Comparison of ENCODE assay signal across 24 cellular contexts in the genomic region with DNA sequence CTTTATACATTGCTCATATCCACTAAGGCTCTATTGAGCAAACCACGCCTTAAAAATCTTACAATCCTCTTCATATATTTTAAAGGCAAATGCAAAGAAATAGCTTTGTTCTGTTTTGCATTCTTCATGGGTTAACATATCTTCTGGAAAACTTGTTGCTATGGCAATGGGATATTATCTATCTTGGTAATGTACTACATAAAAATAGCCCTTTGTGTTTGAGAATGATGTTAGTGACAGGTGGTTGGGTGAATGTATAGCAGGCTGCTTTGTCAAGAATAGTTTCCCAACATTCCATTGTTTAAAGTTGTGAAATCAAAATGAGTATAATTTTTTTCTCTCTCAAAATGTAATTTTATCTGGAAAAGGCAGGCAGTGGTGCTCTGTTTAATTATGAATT. TPM values are rescaled to one million over a fixed set of nuclear protein-coding genes. Genes with fewer than 3 reads are reported as not detected.
DNase-seq lines count a peak whose midpoint lies in the region; ATAC-seq and TF ChIP-seq lines count a peak whose summit lies in the region.
"Had no signal": no experiment of that assay in that cellular context is flagged by ENCODE, and none has a peak within 500 bp of the region (broad histone marks: within the 10 kb centered on the region; RNA-seq: fewer than 3 reads in every experiment).

No MANE protein-coding gene starts in this region.

- H3K36me3 Mint-ChIP-seq in nephron (ENCODE audit: low read depth) = no peaks in the 10 kb centered on the region
- no peaks in the 10 kb centered on the region for H3K36me3 Mint-ChIP-seq in chondrocyte (ENCODE audit: low read depth)

- H3K4me3 ChIP-seq in RWPE2 (ENCODE audit: severe bottlenecking) = no peak overlapping the region
- H3K4me3 ChIP-seq: BLaER1, GM12878, SJSA1 had no signal

- no peaks in the 10 kb centered on the region for H3K9me3 ChIP-seq in RWPE2 (ENCODE audit: severe bottlenecking)
- H3K9me3 ChIP-seq: Caco-2, SJSA1 had no signal

- H3K36me3 ChIP-seq in RWPE2 (ENCODE audit: low read depth) = no peaks in the 10 kb centered on the region
- H3K36me3 ChIP-seq: BLaER1, SJSA1 had no signal

- H3K4me1 ChIP-seq in RWPE2 (ENCODE audit: insufficient read depth, poor library complexity, severe bottlenecking) = no peaks in the 10 kb centered on the region
- H3K4me1 ChIP-seq: BLaER1, Caco-2, SJSA1 had no signal

- H3K27me3 Mint-ChIP-seq in nephron (ENCODE audit: low read depth) = peaks cover 3% of the 10 kb centered on the region
- H3K27me3 Mint-ChIP-seq in chondrocyte (ENCODE audit: low read depth) = peaks cover 9% of the 10 kb centered on the region

- H3K9me3 Mint-ChIP-seq in nephron (peaks cover 4% of the 10 kb centered on the region), chondrocyte (ENCODE audit: low read depth) (no peaks in the 10 kb centered on the region)
- H3K9me3 Mint-ChIP-seq: CD4-positive, alpha-beta T cell; HFFc6 had no signal

- H3K27me3 ChIP-seq in RWPE2 (ENCODE audit: insufficient read depth, poor library complexity, severe bottlenecking) = no peaks in the 10 kb centered on the region
- H3K27me3 ChIP-seq: SJSA1 had no signal

- ATAC-seq in RWPE2 (ENCODE audit: low read depth) = peak; percentile 40; the same call in 2 of the 3 replicates
- ATAC-seq: GM12878, HepG2, Panc1 had no signal

- H3K4me3 Mint-ChIP-seq in nephron (no peak overlapping the region), chondrocyte (ENCODE audit: unreplicated experiment) (no peak overlapping the region)
- H3K4me3 Mint-ChIP-seq: CD4-positive, alpha-beta T cell; HFFc6 had no signal

- peaks cover 14% of the 10 kb centered on the region for H3K4me1 Mint-ChIP-seq in nephron
- no peaks in the 10 kb centered on the region for H3K4me1 Mint-ChIP-seq in chondrocyte (ENCODE audit: low read depth)

- H3K27ac ChIP-seq in RWPE2 (ENCODE audit: poor library complexity, severe bottlenecking) = no peak overlapping the region
- H3K27ac ChIP-seq: BLaER1, SJSA1 had no signal

- TF ChIP-seq CTCF in RWPE2 (IDR thresholded peaks at IDR 0.05; ENCODE audit: poor library complexity, severe bottlenecking) (no peak), nephron (IDR thresholded peaks at IDR 0.05; ENCODE audit: unreplicated experiment in 3 of 3) (no peak), chondrocyte (IDR thresholded peaks at IDR 0.05) (no peak)

- DNase-seq in LHCN-M2 (ENCODE audit: low read depth) (peak; percentile 18), RWPE2 (ENCODE audit: low spot score) (no peak), dermis blood vessel endothelial cell (peak; percentile 20), chondrocyte (ENCODE audit: low spot score) (no peak), NCI-H1105 (lab: John Stamatoyannopoulos, UW) (no peak), HPDE6-E6E7 (ENCODE audit: extremely low spot score) (no peak)
- no peak for DNase-seq in stimulated activated CD4-positive, alpha-beta T cell treated with anti-CD3 and anti-CD28 coated beads, Interleukin-4, amount 100 ng/mL, for 4 hours
- DNase-seq: Caco-2; CD4-positive, alpha-beta T cell; DMS 273 treated with DMSO at 0.1 percent for 48 hours; DMS79 treated with DMSO at 0.1 percent for 48 hours; HFFc6; KG1; MV-4-11; NCI-H1694 treated with DMSO at 0.1 percent for 48 hours; NCI-H345; NCI-H774; NK-92 treated with Interleukin-12 subunit alpha and Interleukin-12 subunit beta, amount 100 ng/mL, for 24 hours had no signal

- peak overlapping the region; percentile 60 to 78 (median 68) for H3K27ac Mint-ChIP-seq in nephron
- no peak overlapping the region for H3K27ac Mint-ChIP-seq in chondrocyte (ENCODE audit: unreplicated experiment)
- H3K27ac Mint-ChIP-seq: CD4-positive, alpha-beta T cell; HFFc6 had no signal

RNA-seq across cellular contexts. Expression of gene REPS2, which starts 16.8 kb away (rescaled TPM):
- 1.7 and 3.7 TPM in 2 replicates for total RNA-seq in LHCN-M2 (2014; rRNA removed)
- polyA plus RNA-seq in LHCN-M2 (2012) = 0.47 TPM
- 6.1 and 6.5 TPM in 2 replicates for total RNA-seq in dermis blood vessel endothelial cell
- total RNA-seq in chondrocyte = 2.0 to 2.4 TPM (median 2.2 TPM) in 3 replicates

Comparison
In these comparisons a context has a peak if more than half of its experiments do, and no peak if none do; other contexts are left out.
1. DNase-seq: peak in LHCN-M2 (single experiment) and dermis blood vessel endothelial cell (single experiment); none in RWPE2 (single experiment), chondrocyte (single experiment), stimulated activated CD4-positive, alpha-beta T cell treated with anti-CD3 and anti-CD28 coated beads, Interleukin-4, amount 100 ng/mL, for 4 hours (0 of 2), NCI-H1105 (single experiment) and HPDE6-E6E7 (single experiment).